Comparison of ENCODE assay signal across 1 cellular context in genomic region chr17:3815122-3815521, GRCh38.
TF ChIP-seq lines count a peak whose summit lies in the region.

No MANE protein-coding gene starts in this region.

TF ChIP-seq in WTC11, 78 proteins besides CTCF, POLR2A, EP300 and RAD21 (continued from another document):
- TF ChIP-seq OVOL2 (CRISPR knock-in tag; IDR thresholded peaks at IDR 0.05; ENCODE audit: borderline replicate concordance) (no peak), SOX15 (CRISPR knock-in tag; IDR thresholded peaks at IDR 0.05) (no peak), ATF2 (CRISPR knock-in tag; IDR thresholded peaks at IDR 0.05; ENCODE audit: borderline replicate concordance, low read depth) (no peak), ZNF425 (CRISPR knock-in tag; conservative IDR thresholded peaks at IDR 0.05) (no peak), AFF4 (CRISPR knock-in tag; IDR thresholded peaks at IDR 0.05; ENCODE audit: borderline replicate concordance) (no peak)
